20 cellular contexts compared by ENCODE assay signal in the genomic region with DNA sequence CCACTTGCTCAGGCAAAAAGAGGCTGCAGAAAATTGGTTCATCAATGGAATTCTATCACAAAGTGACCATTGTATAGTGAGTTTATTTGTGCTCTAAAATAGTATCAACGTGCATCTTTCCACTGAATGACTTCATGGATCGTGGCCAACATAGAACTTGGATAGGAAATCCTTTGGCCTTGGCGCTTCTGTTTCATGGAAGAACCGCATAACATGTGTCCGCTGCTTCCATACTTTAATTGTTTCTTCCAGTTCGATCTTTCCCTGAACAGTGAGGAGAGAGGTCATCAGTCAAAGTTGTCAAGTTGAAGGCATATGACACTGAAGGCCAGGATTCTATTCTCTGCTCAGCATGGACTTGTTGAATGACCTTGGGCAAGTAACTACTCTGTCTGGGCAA. TPM values are rescaled to one million over a fixed set of nuclear protein-coding genes. Genes with fewer than 3 reads are reported as not detected.
"Had no signal": no experiment of that assay in that cellular context is flagged by ENCODE, and none has a peak within 500 bp of the region (broad histone marks: within the 10 kb centered on the region; RNA-seq: fewer than 3 reads in every experiment).

No MANE protein-coding gene starts in this region.

- H3K9me3 Mint-ChIP-seq: activated naive CD4-positive, alpha-beta T cell treated with anti-CD3 and anti-CD28 coated beads, Interleukin-2, amount 50 U/mL, for 24 hours; activated T-helper 1 cell treated with anti-CD3 and anti-CD28 coated beads, Interleukin-12 subunit alpha, Interleukin-12 subunit beta, Interleukin-2, Interleukin-4 antibody, amounts not matched to agents 30 ng/mL and 10 ng/mL and 1 ng/mL, durations not matched to agents 14 hours and 24 hours and 36 hours; dendritic cell treated with granulocyte-macrophage colony-stimulating factor and Interleukin-4, amounts not matched to agents 40 ng/mL and 50 ng/mL, for 4 days; effector memory CD8-positive, alpha-beta T cell; stimulated activated naive CD8-positive, alpha-beta T cell treated with anti-CD3 and anti-CD28 coated beads, Interleukin-15, Interleukin-2, amounts not matched to agents 100 ng/mL and 50 ng/mL, for 24 hours; T-cell had no signal

- H3K4me3 ChIP-seq: esophagus squamous epithelium, lung, prostate gland, SJCRH30, tibial artery had no signal

- H3K27ac ChIP-seq: esophagus squamous epithelium, prostate gland, SJCRH30, tibial artery had no signal

- H3K9me3 ChIP-seq: esophagus squamous epithelium, prostate gland, SJCRH30, tibial artery had no signal

- FAIRE-seq: kidney had no signal

- H3K27me3 Mint-ChIP-seq: activated naive CD4-positive, alpha-beta T cell treated with anti-CD3 and anti-CD28 coated beads, Interleukin-2, amount 50 U/mL, for 24 hours; dendritic cell treated with granulocyte-macrophage colony-stimulating factor and Interleukin-4, amounts not matched to agents 40 ng/mL and 50 ng/mL, for 4 days; effector memory CD8-positive, alpha-beta T cell; naive thymus-derived CD4-positive, alpha-beta T cell; stimulated activated naive CD8-positive, alpha-beta T cell treated with anti-CD3 and anti-CD28 coated beads, Interleukin-15, Interleukin-2, amounts not matched to agents 100 ng/mL and 50 ng/mL, for 24 hours; T-cell had no signal

- ATAC-seq: effector memory CD8-positive, alpha-beta T cell; left lobe of liver; naive thymus-derived CD4-positive, alpha-beta T cell; right cardiac atrium; T-cell had no signal

- H3K4me3 Mint-ChIP-seq: activated naive CD4-positive, alpha-beta T cell treated with anti-CD3 and anti-CD28 coated beads, Interleukin-2, amount 50 U/mL, for 24 hours; activated T-helper 1 cell treated with anti-CD3 and anti-CD28 coated beads, Interleukin-12 subunit alpha, Interleukin-12 subunit beta, Interleukin-2, Interleukin-4 antibody, amounts not matched to agents 30 ng/mL and 10 ng/mL and 1 ng/mL, durations not matched to agents 14 hours and 24 hours and 36 hours; dendritic cell treated with granulocyte-macrophage colony-stimulating factor and Interleukin-4, amounts not matched to agents 40 ng/mL and 50 ng/mL, for 4 days; effector memory CD8-positive, alpha-beta T cell; stimulated activated naive CD8-positive, alpha-beta T cell treated with anti-CD3 and anti-CD28 coated beads, Interleukin-15, Interleukin-2, amounts not matched to agents 100 ng/mL and 50 ng/mL, for 24 hours; T-cell; T-helper 2 cell treated with Interferon-gamma antibody and Interleukin-4, amounts not matched to agents 5 μg/mL and 100 μg/mL, for 36 hours had no signal

- H3K27ac Mint-ChIP-seq: activated T-helper 1 cell treated with anti-CD3 and anti-CD28 coated beads, Interleukin-12 subunit alpha, Interleukin-12 subunit beta, Interleukin-2, Interleukin-4 antibody, amounts not matched to agents 30 ng/mL and 10 ng/mL and 1 ng/mL, durations not matched to agents 14 hours and 24 hours and 36 hours; effector memory CD8-positive, alpha-beta T cell; stimulated activated naive CD8-positive, alpha-beta T cell treated with anti-CD3 and anti-CD28 coated beads, Interleukin-15, Interleukin-2, amounts not matched to agents 100 ng/mL and 50 ng/mL, for 24 hours; T-cell; T-helper 2 cell treated with Interferon-gamma antibody and Interleukin-4, amounts not matched to agents 5 μg/mL and 100 μg/mL, for 36 hours had no signal

- DNase-seq: activated CD4-positive, alpha-beta T cell treated with anti-CD3 and anti-CD28 coated beads for 1 hour; activated gamma-delta T cell treated with Interleukin-2 at 50 U/mL for 16 hours; amniotic stem cell; effector memory CD8-positive, alpha-beta T cell; esophagus squamous epithelium; kidney; naive thymus-derived CD4-positive, alpha-beta T cell; right cardiac atrium; SJCRH30; stimulated activated CD4-positive, alpha-beta T cell treated with anti-CD3 and anti-CD28 coated beads, Interleukin-1b, Interleukin-23, amount 100 ng/mL, for 48 hours; T-cell had no signal

- H3K27me3 ChIP-seq: esophagus squamous epithelium, SJCRH30, tibial artery had no signal

- H3K4me1 ChIP-seq: SJCRH30 had no signal

RNA-seq across cellular contexts. Expression of gene PHETA2, which starts 12.0 kb away (rescaled TPM):
- total RNA-seq: SJCRH30 had no signal
